Comparison of ENCODE assay signal across 7 cellular contexts in the genomic region with DNA sequence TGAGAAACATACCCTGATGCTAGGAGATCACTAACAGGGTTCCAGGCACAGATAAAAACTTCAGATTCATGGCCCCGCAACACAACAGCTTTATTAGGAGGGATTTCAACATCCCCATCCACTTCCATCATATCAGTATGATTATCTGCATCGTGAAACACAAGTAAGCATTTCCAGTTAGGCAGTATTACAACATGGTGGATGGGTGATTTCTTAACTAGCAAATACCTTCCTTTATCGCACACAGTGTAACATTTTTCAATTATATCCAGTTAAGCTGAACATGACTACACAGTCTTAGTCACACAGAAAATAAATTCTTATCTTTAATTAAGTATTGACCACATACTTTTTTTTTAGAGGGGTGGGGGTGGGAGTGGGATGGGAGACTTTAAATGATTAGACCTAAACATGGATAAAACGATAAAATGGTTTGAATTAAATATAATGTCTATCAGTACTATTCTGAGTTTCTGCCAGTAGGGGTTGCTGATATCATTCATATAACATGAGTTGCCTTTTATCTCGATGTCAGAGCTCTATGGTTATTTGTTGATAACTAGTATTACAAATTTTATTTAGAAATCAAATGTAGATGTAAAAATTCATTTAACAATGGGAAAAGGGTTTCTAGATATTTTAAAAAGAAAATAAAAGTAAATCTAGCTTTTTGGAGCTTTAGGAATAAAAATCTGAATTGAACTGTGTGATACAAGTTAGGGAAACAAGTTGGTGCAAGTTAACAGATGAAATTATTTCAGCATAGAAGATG.
DNase-seq lines count a peak whose midpoint lies in the region; ATAC-seq and TF ChIP-seq lines count a peak whose summit lies in the region.

No MANE protein-coding gene starts in this region.

- TF ChIP-seq CTCF in body of pancreas (IDR thresholded peaks at IDR 0.05), result peak; percentile 13 to 81 (median 69)
- peak; percentile 23 for TF ChIP-seq CTCF in kidney epithelial cell (IDR thresholded peaks at IDR 0.05; ENCODE audit: insufficient read depth, low read length, poor library complexity, severe bottlenecking)
- TF ChIP-seq CTCF in type B pancreatic cell (conservative IDR thresholded peaks at IDR 0.05), result peak; percentile 80

- no peak for TF ChIP-seq POLR2A in body of pancreas (IDR thresholded peaks at IDR 0.05)

- H3K27me3 Mint-ChIP-seq in type B pancreatic cell, result no peaks in the 10 kb centered on the region

- intact Hi-C loops in body of pancreas (cut with DNase I), result loop anchor here (10.0 kb wide), 1 partner anchor 144 kb away; a partner anchor contains a TSS

- peaks cover 23% of the 10 kb centered on the region for H3K4me1 Mint-ChIP-seq in type B pancreatic cell (ENCODE audit: unreplicated experiment)

- peak; percentile 65 for ATAC-seq in HG02798 (IDR thresholded peaks at IDR 0.05; ENCODE audit: poor library complexity, unreplicated experiment)
- ATAC-seq in body of pancreas, result peak; percentile 69

- no peaks in the 10 kb centered on the region for H3K27me3 ChIP-seq in body of pancreas
- no peaks in the 10 kb centered on the region for H3K27me3 ChIP-seq in kidney epithelial cell (ENCODE audit: control insufficient read depth, insufficient read depth, low read length)

- H3K4me3 ChIP-seq in body of pancreas, result no peak overlapping the region
- no peak overlapping the region for H3K4me3 ChIP-seq in kidney epithelial cell (ENCODE audit: low read depth, low read length)

- no peaks in the 10 kb centered on the region for H3K4me1 ChIP-seq in body of pancreas

- H3K36me3 ChIP-seq in body of pancreas (replicated peaks in 1 of 2; ENCODE audit: insufficient read depth in 1 of 2, low read depth in 2 of 2) (peaks cover 0 to 11% of the 10 kb centered on the region in 2 donors), kidney epithelial cell (ENCODE audit: control insufficient read depth, insufficient read depth, low read length) (no peaks in the 10 kb centered on the region)

- WGBS in body of pancreas, 2 donors, result 38 to 44% methylated on average over 5 of the region's 5 CpGs

- H3K27ac ChIP-seq in body of pancreas, result no peak overlapping the region

- DNase-seq in GDM1 (lab: John Stamatoyannopoulos, UW), result peak; percentile 8
- DNase-seq in NCI-H345 (lab: John Stamatoyannopoulos, UW), result peak; percentile 11
- no peak for DNase-seq in body of pancreas
- no peak for DNase-seq in kidney epithelial cell (ENCODE audit: low read depth)
- no peak for DNase-seq in type B pancreatic cell (ENCODE audit: extremely low spot score, unreplicated experiment)
- DNase-seq in T-helper 9 cell, result no peak

- H3K27ac Mint-ChIP-seq in type B pancreatic cell, result no peak overlapping the region

- H3K9me3 Mint-ChIP-seq in type B pancreatic cell, result no peaks in the 10 kb centered on the region

- H3K4me3 Mint-ChIP-seq in type B pancreatic cell, result no peak overlapping the region

- peaks cover 24% of the 10 kb centered on the region for H3K36me3 Mint-ChIP-seq in type B pancreatic cell

- H3K9me3 ChIP-seq in body of pancreas, result no peaks in the 10 kb centered on the region

Comparison
In these comparisons a context has a peak if more than half of its experiments do, and no peak if none do; other contexts are left out.
1. DNase-seq: peak in GDM1 (single experiment) and NCI-H345 (single experiment); none in body of pancreas (0 of 4), kidney epithelial cell (single experiment), type B pancreatic cell (single experiment) and T-helper 9 cell (single experiment).
2. CTCF ChIP-seq: peak in every context shown above with its lines; median percentile 80 in type B pancreatic cell; 69 in body of pancreas; 23 in kidney epithelial cell.